Comparison of ENCODE assay signal across 8 cellular contexts in the genomic region with DNA sequence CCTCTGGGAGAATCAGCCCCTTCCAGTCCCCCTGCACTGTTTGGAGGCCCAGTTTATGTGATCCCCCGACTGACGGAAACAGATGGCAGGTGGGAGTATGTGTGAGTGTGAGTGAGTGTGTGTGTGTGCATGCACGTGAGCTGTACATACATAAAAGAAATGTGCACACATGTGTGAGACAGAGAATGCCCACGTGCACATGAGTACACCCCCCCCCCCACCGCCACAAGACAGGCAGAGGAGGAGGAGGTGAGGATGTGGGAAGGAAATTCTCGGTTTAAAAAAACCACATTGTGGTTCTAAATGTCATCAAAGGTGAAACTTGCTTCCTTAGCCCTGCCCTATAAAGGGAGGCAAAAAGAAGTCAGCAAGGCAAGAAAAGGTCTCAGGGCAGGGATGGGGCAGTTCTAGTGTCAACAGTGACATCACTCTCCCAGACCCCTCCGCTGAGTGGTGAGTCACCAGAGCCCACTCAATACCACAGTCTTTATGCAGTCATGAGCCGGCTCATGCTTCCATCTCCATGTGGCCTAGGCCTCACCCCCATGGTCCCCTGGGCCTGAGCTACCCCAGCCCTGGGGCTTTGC.
DNase-seq lines count a peak whose midpoint lies in the region; ATAC-seq and TF ChIP-seq lines count a peak whose summit lies in the region.

No MANE protein-coding gene starts in this region.

- TF ChIP-seq CTCF in AG10803 (conservative IDR thresholded peaks at IDR 0.05; ENCODE audit: low read length) = no peak

- peaks cover 32% of the 10 kb centered on the region for H3K4me1 Mint-ChIP-seq in stimulated activated effector memory CD8-positive, alpha-beta T cell treated with anti-CD3 and anti-CD28 coated beads, Interleukin-12 subunit alpha, Interleukin-12 subunit beta, amount 100 ng/mL, for 72 hours

- H3K36me3 Mint-ChIP-seq in stimulated activated effector memory CD8-positive, alpha-beta T cell treated with anti-CD3 and anti-CD28 coated beads, Interleukin-12 subunit alpha, Interleukin-12 subunit beta, amount 100 ng/mL, for 72 hours = peaks cover 20% of the 10 kb centered on the region

- DNase-seq in AG10803 (ENCODE audit: low read depth) (peak; percentile 14), Kasumi-1 (lab: John Stamatoyannopoulos, UW) (peak; percentile 59 to 66), iris pigment epithelial cell (ENCODE audit: low read depth) (peak; percentile 71), occipital lobe (lab: John Stamatoyannopoulos, UW) (no peak), DMS 273 (lab: John Stamatoyannopoulos, UW; ENCODE audit: unreplicated experiment) (no peak)
- peak; percentile 62 for DNase-seq in activated CD8-positive, alpha-beta memory T cell treated with anti-CD3 and anti-CD28 coated beads, Interleukin-2, amount 50 U/mL, for 24 hours (ENCODE audit: extremely low read depth)
- peak; percentile 24 to 69 for DNase-seq in stimulated activated effector memory CD8-positive, alpha-beta T cell treated with anti-CD3 and anti-CD28 coated beads, Interleukin-12 subunit alpha, Interleukin-12 subunit beta, amount 100 ng/mL, for 72 hours (ENCODE audit: low spot score in 2 of 2)

- peak; percentile 59 for ATAC-seq in GM21360 (IDR thresholded peaks at IDR 0.05; ENCODE audit: unreplicated experiment)
- peak; percentile 97 for ATAC-seq in stimulated activated effector memory CD8-positive, alpha-beta T cell treated with anti-CD3 and anti-CD28 coated beads, Interleukin-12 subunit alpha, Interleukin-12 subunit beta, amount 100 ng/mL, for 72 hours

- H3K9me3 Mint-ChIP-seq in stimulated activated effector memory CD8-positive, alpha-beta T cell treated with anti-CD3 and anti-CD28 coated beads, Interleukin-12 subunit alpha, Interleukin-12 subunit beta, amount 100 ng/mL, for 72 hours = peaks cover 3% of the 10 kb centered on the region

- H3K4me3 ChIP-seq in AG10803 (ENCODE audit: low read length) = no peak overlapping the region

- peak overlapping the region; percentile 83 for H3K27ac Mint-ChIP-seq in stimulated activated effector memory CD8-positive, alpha-beta T cell treated with anti-CD3 and anti-CD28 coated beads, Interleukin-12 subunit alpha, Interleukin-12 subunit beta, amount 100 ng/mL, for 72 hours

- H3K4me3 Mint-ChIP-seq in stimulated activated effector memory CD8-positive, alpha-beta T cell treated with anti-CD3 and anti-CD28 coated beads, Interleukin-12 subunit alpha, Interleukin-12 subunit beta, amount 100 ng/mL, for 72 hours = peak overlapping the region; percentile 43

Comparison
In these comparisons a context has a peak if more than half of its experiments do, and no peak if none do; other contexts are left out.
1. DNase-seq: peak in AG10803 (single experiment), Kasumi-1 (2 of 2), activated CD8-positive, alpha-beta memory T cell treated with anti-CD3 and anti-CD28 coated beads, Interleukin-2, amount 50 U/mL, for 24 hours (single experiment), iris pigment epithelial cell (single experiment) and stimulated activated effector memory CD8-positive, alpha-beta T cell treated with anti-CD3 and anti-CD28 coated beads, Interleukin-12 subunit alpha, Interleukin-12 subunit beta, amount 100 ng/mL, for 72 hours (2 of 2); none in occipital lobe (single experiment) and DMS 273 (single experiment).